Comparison of ENCODE assay signal across 13 cellular contexts in genomic region chr9:106980551-106981101, GRCh38.
DNase-seq lines count a peak whose midpoint lies in the region; ATAC-seq and TF ChIP-seq lines count a peak whose summit lies in the region.
"Had no signal": no experiment of that assay in that cellular context is flagged by ENCODE, and none has a peak within 500 bp of the region (broad histone marks: within the 10 kb centered on the region; RNA-seq: fewer than 3 reads in every experiment).

No MANE protein-coding gene starts in this region.

- H3K9me3 ChIP-seq in spleen, result no peaks in the 10 kb centered on the region
- H3K9me3 ChIP-seq: thoracic aorta had no signal

- intact Hi-C loops in spleen (cut with DNase I; ENCODE audit: low total_unique reads), result no loop called here

- peak overlapping the region; percentile 30 for H3K27ac Mint-ChIP-seq in chondrocyte (ENCODE audit: unreplicated experiment)

- no peaks in the 10 kb centered on the region for H3K4me1 ChIP-seq in spleen

- 72 to 82% (median 78%) methylated on average over 2 of the region's 2 CpGs for WGBS in spleen, 5 donors

- no peak overlapping the region for H3K4me3 ChIP-seq in spleen
- H3K4me3 ChIP-seq: thoracic aorta had no signal

- H3K36me3 Mint-ChIP-seq in chondrocyte (ENCODE audit: low read depth), result peaks cover 19% of the 10 kb centered on the region

- H3K9me3 Mint-ChIP-seq in chondrocyte (ENCODE audit: low read depth), result no peaks in the 10 kb centered on the region

- peak; percentile 46 for DNase-seq in NK-92 treated with Interleukin-12 subunit alpha and Interleukin-12 subunit beta, amount 100 ng/mL, for 24 hours (lab: John Stamatoyannopoulos, UW)
- DNase-seq in NK-92 (lab: John Stamatoyannopoulos, UW; ENCODE audit: unreplicated experiment) (no peak), chondrocyte (ENCODE audit: low spot score) (no peak), renal cortical epithelial cell (ENCODE audit: low read depth) (peak; percentile 32), NCI-H1930 (lab: John Stamatoyannopoulos, UW) (no peak), spleen (no peak)
- DNase-seq: 8988T; activated CD4-positive, CD25-positive, alpha-beta regulatory T cell; foreskin fibroblast; NCI-H345 had no signal

- peaks cover 10% of the 10 kb centered on the region for H3K4me1 Mint-ChIP-seq in chondrocyte (ENCODE audit: low read depth)

- no peak for TF ChIP-seq POLR2A in spleen (IDR thresholded peaks at IDR 0.05)

- TF ChIP-seq CTCF in chondrocyte (IDR thresholded peaks at IDR 0.05) (no peak), spleen (IDR thresholded peaks at IDR 0.05 in 8 of 11, conservative IDR thresholded peaks at IDR 0.05 in 3 of 11) (no peak)

- H3K4me3 Mint-ChIP-seq in chondrocyte (ENCODE audit: unreplicated experiment), result no peak overlapping the region

- H3K27ac ChIP-seq in spleen, result no peak overlapping the region
- H3K27ac ChIP-seq: thoracic aorta had no signal

- no peaks in the 10 kb centered on the region for H3K27me3 ChIP-seq in spleen (replicated peaks in 1 of 7)

- peak; percentile 49 for ATAC-seq in HG03439 (IDR thresholded peaks at IDR 0.05; ENCODE audit: unreplicated experiment)
- no peak for ATAC-seq in HG03139 (IDR thresholded peaks at IDR 0.05; ENCODE audit: unreplicated experiment)

- peaks cover 0 to 30% (median under 1%) of the 10 kb centered on the region in 6 donors for H3K36me3 ChIP-seq in spleen
- H3K36me3 ChIP-seq: thoracic aorta had no signal

- no peaks in the 10 kb centered on the region for H3K27me3 Mint-ChIP-seq in chondrocyte (ENCODE audit: low read depth)

Comparison
In these comparisons a context has a peak if more than half of its experiments do, and no peak if none do; other contexts are left out.
1. DNase-seq: peak in NK-92 treated with Interleukin-12 subunit alpha and Interleukin-12 subunit beta, amount 100 ng/mL, for 24 hours (single experiment) and renal cortical epithelial cell (single experiment); none in NK-92 (single experiment), chondrocyte (single experiment), NCI-H1930 (0 of 2) and spleen (single experiment).